23 cellular contexts compared by ENCODE assay signal in genomic region chr9:136157477-136158265, GRCh38. TPM values are rescaled to one million over a fixed set of nuclear protein-coding genes. Genes with fewer than 3 reads are reported as not detected.
DNase-seq lines count a peak whose midpoint lies in the region; ATAC-seq and TF ChIP-seq lines count a peak whose summit lies in the region.
"Had no signal": no experiment of that assay in that cellular context is flagged by ENCODE, and none has a peak within 500 bp of the region (broad histone marks: within the 10 kb centered on the region; RNA-seq: fewer than 3 reads in every experiment).

No MANE protein-coding gene starts in this region.

- no peak overlapping the region for H3K27ac ChIP-seq in heart left ventricle
- H3K27ac ChIP-seq: GM23248, SJCRH30 had no signal

- peak in 2 of 5 donors; percentile 10 to 19 for DNase-seq in heart left ventricle
- no peak for DNase-seq in cardiac septum (ENCODE audit: low spot score)
- peak; percentile 60 to 73 for DNase-seq in dermis microvascular lymphatic vessel endothelial cell (ENCODE audit: low read depth in 2 of 2)
- peak; percentile 63 to 82 for DNase-seq in lung microvascular endothelial cell (ENCODE audit: low read depth in 2 of 2)
- no peak for DNase-seq in stimulated activated naive CD4-positive, alpha-beta T cell (lab: John Stamatoyannopoulos, UW)
- no peak for DNase-seq in iPS-NIHi7 (ENCODE audit: extremely low spot score)
- no peak for DNase-seq in activated gamma-delta T cell (lab: John Stamatoyannopoulos, UW)
- DNase-seq: AML-193, DND-41, GM23248, H9, Karpas-422, MV-4-11, NCI-H1417, NCI-H1694 treated with DMSO at 0.1 percent for 48 hours, NCI-H2081 treated with DMSO at 0.1 percent for 48 hours, NCI-H524 treated with DMSO at 0.1 percent for 48 hours, NCI-H82, SJCRH30 had no signal

- intact Hi-C loops in heart left ventricle (cut with DNase I) (no loop called here), cardiac septum (cut with DNase I) (no loop called here)

- TF ChIP-seq CTCF in heart left ventricle (IDR thresholded peaks at IDR 0.05): no peak

- TF ChIP-seq POLR2A in heart left ventricle (IDR thresholded peaks at IDR 0.05): no peak

- no peaks in the 10 kb centered on the region for H3K36me3 ChIP-seq in heart left ventricle
- H3K36me3 ChIP-seq: SJCRH30 had no signal

- no peak overlapping the region for H3K4me3 ChIP-seq in heart left ventricle
- H3K4me3 ChIP-seq: GM23248, SJCRH30 had no signal

- peak in 3 of 4 donors; percentile 12 to 66 (median 39) for ATAC-seq in heart left ventricle
- ATAC-seq: Panc1 had no signal

- no peaks in the 10 kb centered on the region for H3K4me1 ChIP-seq in heart left ventricle

- H3K27me3 ChIP-seq in heart left ventricle: peaks cover 0 to 22% (median 0%) of the 10 kb centered on the region in 9 donors

- WGBS in heart left ventricle, 4 donors: 42 to 52% (median 48%) methylated on average over 14 to 20 of the region's 20 CpGs

- H3K9me3 ChIP-seq in heart left ventricle: peaks cover 0 to under 1% (median 0%) of the 10 kb centered on the region in 12 donors

RNA-seq across cellular contexts. Expression of gene TMEM250, which starts 39.0 kb away (rescaled TPM):
- total RNA-seq in heart left ventricle (10 to 100 TPM; 15.5 to 34.3 (median 19.9) TPM), cardiac septum (19.8 TPM), dermis microvascular lymphatic vessel endothelial cell (40.2 and 57.1 TPM in 2 replicates), lung microvascular endothelial cell (34.0 and 44.4 TPM in 2 replicates)
- 10 to 100 TPM; 11.6 to 37.0 TPM for polyA plus RNA-seq in heart left ventricle

RNA-seq across cellular contexts. Expression of gene LHX3, which starts 47.3 kb away (rescaled TPM):
- not detected for total RNA-seq in heart left ventricle
- not detected for polyA plus RNA-seq in heart left ventricle
- not detected for total RNA-seq in cardiac septum
- not detected in 2 replicates for total RNA-seq in dermis microvascular lymphatic vessel endothelial cell
- not detected in 2 replicates for total RNA-seq in lung microvascular endothelial cell
- total RNA-seq: A172, GM23248, H9, M059J, SJCRH30 had no signal
- polyA plus RNA-seq: AG04450, GM23248 had no signal

Comparison
In these comparisons a context has a peak if more than half of its experiments do, and no peak if none do; other contexts are left out.
1. DNase-seq: peak in dermis microvascular lymphatic vessel endothelial cell (2 of 2) and lung microvascular endothelial cell (2 of 2); none in cardiac septum (single experiment), stimulated activated naive CD4-positive, alpha-beta T cell (0 of 6), iPS-NIHi7 (single experiment) and activated gamma-delta T cell (single experiment).